In the genomic region with DNA sequence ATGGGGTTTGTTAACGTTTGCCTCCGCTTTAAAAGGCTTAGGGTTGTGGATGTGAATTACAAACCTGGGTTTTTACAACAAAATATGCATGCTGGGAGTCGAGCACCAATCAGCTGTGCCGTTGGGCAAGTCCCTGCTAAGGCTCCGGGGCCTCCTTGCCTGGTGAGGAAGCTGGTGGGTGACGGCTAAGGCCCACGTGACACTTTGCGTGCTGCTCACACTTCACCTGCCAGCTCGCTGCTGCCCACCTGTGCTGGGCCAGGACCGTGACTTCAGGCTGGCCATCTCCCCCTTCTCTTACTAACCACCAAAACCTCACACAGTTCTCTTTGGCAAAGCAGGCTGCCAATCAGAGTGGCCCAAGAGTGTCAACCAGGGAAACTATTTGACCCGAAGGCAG, we compare ENCODE assay signal across 17 cellular contexts.
DNase-seq lines count a peak whose midpoint lies in the region; ATAC-seq and TF ChIP-seq lines count a peak whose summit lies in the region.
"Had no signal": no experiment of that assay in that cellular context is flagged by ENCODE, and none has a peak within 500 bp of the region (broad histone marks: within the 10 kb centered on the region; RNA-seq: fewer than 3 reads in every experiment).

No MANE protein-coding gene starts in this region.

- DNase-seq in Right ventricle myocardium superior (peak; percentile 30), cardiac septum (ENCODE audit: low spot score) (no peak), chondrocyte (ENCODE audit: low spot score) (peak; percentile 88), body of pancreas (no peak), C1 segment of cervical spinal cord (lab: John Stamatoyannopoulos, UW) (no peak), erythroblast (lab: John Stamatoyannopoulos, UW) (no peak)
- no peak for DNase-seq in stimulated activated naive CD8-positive, alpha-beta T cell treated with anti-CD3 and anti-CD28 coated beads, Interleukin-15, amount 100 ng/mL, for 72 hours
- DNase-seq: KG1, NCI-H1930, NCI-H226, SHP77 treated with DMSO at 0.1 percent for 48 hours had no signal

- H3K4me3 Mint-ChIP-seq in chondrocyte (ENCODE audit: unreplicated experiment), result no peak overlapping the region
- no peak overlapping the region for H3K4me3 Mint-ChIP-seq in stimulated activated naive CD8-positive, alpha-beta T cell treated with anti-CD3 and anti-CD28 coated beads, Interleukin-15, amount 100 ng/mL, for 72 hours
- H3K4me3 Mint-ChIP-seq: activated naive CD8-positive, alpha-beta T cell treated with anti-CD3 and anti-CD28 coated beads, Interleukin-2, amount 50 U/mL, for 24 hours; CD14-positive monocyte had no signal

- no peaks in the 10 kb centered on the region for H3K9me3 Mint-ChIP-seq in chondrocyte (ENCODE audit: low read depth)
- no peaks in the 10 kb centered on the region for H3K9me3 Mint-ChIP-seq in stimulated activated naive CD8-positive, alpha-beta T cell treated with anti-CD3 and anti-CD28 coated beads, Interleukin-15, amount 100 ng/mL, for 72 hours
- H3K9me3 Mint-ChIP-seq: activated naive CD8-positive, alpha-beta T cell treated with anti-CD3 and anti-CD28 coated beads, Interleukin-2, amount 50 U/mL, for 24 hours had no signal

- H3K27ac ChIP-seq in body of pancreas, result no peak overlapping the region
- H3K27ac ChIP-seq: hepatocyte, lower lobe of right lung had no signal

- peaks cover 26% of the 10 kb centered on the region for H3K36me3 Mint-ChIP-seq in chondrocyte (ENCODE audit: low read depth)

- H3K36me3 ChIP-seq in body of pancreas (replicated peaks in 1 of 2; ENCODE audit: insufficient read depth in 1 of 2, low read depth in 2 of 2), result no peaks in the 10 kb centered on the region
- H3K36me3 ChIP-seq: breast epithelium had no signal

- 85 to 96% methylated on average over 11 of the region's 11 CpGs for WGBS in body of pancreas, 2 donors

- TF ChIP-seq CTCF in chondrocyte (IDR thresholded peaks at IDR 0.05) (no peak), body of pancreas (IDR thresholded peaks at IDR 0.05) (no peak)

- no peaks in the 10 kb centered on the region for H3K27me3 ChIP-seq in body of pancreas
- H3K27me3 ChIP-seq: breast epithelium, hepatocyte had no signal

- TF ChIP-seq POLR2A in body of pancreas (IDR thresholded peaks at IDR 0.05) (no peak), erythroblast (IDR thresholded peaks at IDR 0.05; ENCODE audit: low read length) (no peak)

- H3K27me3 Mint-ChIP-seq in chondrocyte (ENCODE audit: low read depth), result no peaks in the 10 kb centered on the region
- no peaks in the 10 kb centered on the region for H3K27me3 Mint-ChIP-seq in stimulated activated naive CD8-positive, alpha-beta T cell treated with anti-CD3 and anti-CD28 coated beads, Interleukin-15, amount 100 ng/mL, for 72 hours
- H3K27me3 Mint-ChIP-seq: activated naive CD8-positive, alpha-beta T cell treated with anti-CD3 and anti-CD28 coated beads, Interleukin-2, amount 50 U/mL, for 24 hours had no signal

- no peaks in the 10 kb centered on the region for H3K4me1 ChIP-seq in body of pancreas
- H3K4me1 ChIP-seq: breast epithelium had no signal

- no peaks in the 10 kb centered on the region for H3K9me3 ChIP-seq in body of pancreas
- H3K9me3 ChIP-seq: breast epithelium, lower lobe of right lung had no signal

- ATAC-seq in Right ventricle myocardium superior (ENCODE audit: poor library complexity), result no peak
- ATAC-seq in HG03520 (IDR thresholded peaks at IDR 0.05; ENCODE audit: unreplicated experiment), result peak; percentile 13
- peak; percentile 5 for ATAC-seq in stimulated activated naive CD8-positive, alpha-beta T cell treated with anti-CD3 and anti-CD28 coated beads, Interleukin-15, amount 100 ng/mL, for 72 hours
- ATAC-seq in body of pancreas, result no peak

- H3K4me3 ChIP-seq in body of pancreas, result no peak overlapping the region
- H3K4me3 ChIP-seq: breast epithelium, hepatocyte, lower lobe of right lung had no signal

- peak overlapping the region; percentile 12 for H3K27ac Mint-ChIP-seq in chondrocyte (ENCODE audit: unreplicated experiment)
- H3K27ac Mint-ChIP-seq in stimulated activated naive CD8-positive, alpha-beta T cell treated with anti-CD3 and anti-CD28 coated beads, Interleukin-15, amount 100 ng/mL, for 72 hours, result peak overlapping the region; percentile 13 to 61
- H3K27ac Mint-ChIP-seq: activated naive CD8-positive, alpha-beta T cell treated with anti-CD3 and anti-CD28 coated beads, Interleukin-2, amount 50 U/mL, for 24 hours; CD14-positive monocyte had no signal

- peaks cover 8% of the 10 kb centered on the region for H3K4me1 Mint-ChIP-seq in chondrocyte (ENCODE audit: low read depth)
- peaks cover 53% of the 10 kb centered on the region for H3K4me1 Mint-ChIP-seq in stimulated activated naive CD8-positive, alpha-beta T cell treated with anti-CD3 and anti-CD28 coated beads, Interleukin-15, amount 100 ng/mL, for 72 hours

- intact Hi-C loops in Right ventricle myocardium superior (cut with DNase I), result loop anchor here (1.0 kb wide), 1 partner anchor 41 kb away; no protein-coding TSS in a partner anchor
- intact Hi-C loops in cardiac septum (cut with DNase I), result loop anchor here (1.0 to 5.0 kb wide), 3 partner anchors 41 to 226 kb away; no protein-coding TSS in a partner anchor
- intact Hi-C loops in body of pancreas (cut with DNase I), result no loop called here

Comparison
In these comparisons a context has a peak if more than half of its experiments do, and no peak if none do; other contexts are left out.
1. DNase-seq: peak in Right ventricle myocardium superior (single experiment) and chondrocyte (single experiment); none in cardiac septum (single experiment), stimulated activated naive CD8-positive, alpha-beta T cell treated with anti-CD3 and anti-CD28 coated beads, Interleukin-15, amount 100 ng/mL, for 72 hours (0 of 2), body of pancreas (0 of 4), C1 segment of cervical spinal cord (0 of 14) and erythroblast (0 of 2).
2. ATAC-seq: peak in HG03520 (single experiment) and stimulated activated naive CD8-positive, alpha-beta T cell treated with anti-CD3 and anti-CD28 coated beads, Interleukin-15, amount 100 ng/mL, for 72 hours (single experiment); none in Right ventricle myocardium superior (single experiment) and body of pancreas (single experiment).